ENCODE assay signal across 12 cellular contexts in genomic region chr16:24309222-24309905, GRCh38. TPM values are rescaled to one million over a fixed set of nuclear protein-coding genes. Genes with fewer than 3 reads are reported as not detected.
A peak's percentile ranks its signal among the peaks of the same experiment; 100 is the strongest.
DNase-seq lines count a peak whose midpoint lies in the region; ATAC-seq and FAIRE-seq lines count a peak whose summit lies in the region.
"Had no signal": no experiment of that assay in that cellular context is flagged by ENCODE, and none has a peak within 500 bp of the region (broad histone marks: within the 10 kb centered on the region; RNA-seq: fewer than 3 reads in every experiment).

No MANE protein-coding gene starts in this region.

- no peaks in the 10 kb centered on the region for H3K36me3 Mint-ChIP-seq in activated T-cell treated with anti-CD3 and anti-CD28 coated beads, Interleukin-2, amount 50 U/mL, for 72 hours (ENCODE audit: insufficient read depth in 2 of 2)
- no peaks in the 10 kb centered on the region for H3K36me3 Mint-ChIP-seq in natural killer cell treated with Interleukin-12 subunit alpha and Interleukin-12 subunit beta and Interleukin-15 and Interleukin-18, amount 100 ng/mL, for 72 hours

- DNase-seq in DMS153 (lab: John Stamatoyannopoulos, UW) (peak; percentile 37), HT1080 (ENCODE audit: low read depth) (peak; percentile 75), myocyte (ENCODE audit: low read depth) (peak; percentile 1), T-helper 1 cell (no peak), GM19239 (ENCODE audit: insufficient read length, low spot score) (no peak)
- peak; percentile 48 to 79 for DNase-seq in activated T-cell treated with anti-CD3 and anti-CD28 coated beads, Interleukin-2, amount 50 U/mL, for 72 hours
- no peak for DNase-seq in natural killer cell treated with Interleukin-12 subunit alpha and Interleukin-12 subunit beta and Interleukin-15 and Interleukin-18, amount 100 ng/mL, for 72 hours (ENCODE audit: low spot score)
- DNase-seq: NCI-H1930 had no signal

- H3K27me3 Mint-ChIP-seq in activated T-cell treated with anti-CD3 and anti-CD28 coated beads, Interleukin-2, amount 50 U/mL, for 72 hours (ENCODE audit: low read depth), result peaks cover 26% of the 10 kb centered on the region
- H3K27me3 Mint-ChIP-seq in natural killer cell treated with Interleukin-12 subunit alpha and Interleukin-12 subunit beta and Interleukin-15 and Interleukin-18, amount 100 ng/mL, for 72 hours, result peaks cover 10 to 18% of the 10 kb centered on the region in 2 donors

- ATAC-seq in activated T-cell treated with anti-CD3 and anti-CD28 coated beads, Interleukin-2, amount 50 U/mL, for 72 hours (replicated peaks in 1 of 2), result peak; percentile 39 to 92
- ATAC-seq in natural killer cell treated with Interleukin-12 subunit alpha and Interleukin-12 subunit beta and Interleukin-15 and Interleukin-18, amount 100 ng/mL, for 72 hours, result no peak
- no peak for ATAC-seq in HG03175 (IDR thresholded peaks at IDR 0.05; ENCODE audit: unreplicated experiment)

- FAIRE-seq in GM19239 (lab: Jason Lieb, UNC), result no peak
- FAIRE-seq: G401.6 had no signal

- no peak overlapping the region for H3K27ac Mint-ChIP-seq in activated T-cell treated with anti-CD3 and anti-CD28 coated beads, Interleukin-2, amount 50 U/mL, for 72 hours
- no peak overlapping the region for H3K27ac Mint-ChIP-seq in natural killer cell treated with Interleukin-12 subunit alpha and Interleukin-12 subunit beta and Interleukin-15 and Interleukin-18, amount 100 ng/mL, for 72 hours
- H3K27ac Mint-ChIP-seq: T-helper 1 cell treated with Interleukin-12 subunit alpha and Interleukin-12 subunit beta and Interleukin-4 antibody, amounts not matched to agents 30 μg/mL and 1 μg/mL, for 36 hours had no signal

- peaks cover 0 to 1% of the 10 kb centered on the region in 2 donors for H3K9me3 Mint-ChIP-seq in activated T-cell treated with anti-CD3 and anti-CD28 coated beads, Interleukin-2, amount 50 U/mL, for 72 hours
- no peaks in the 10 kb centered on the region for H3K9me3 Mint-ChIP-seq in natural killer cell treated with Interleukin-12 subunit alpha and Interleukin-12 subunit beta and Interleukin-15 and Interleukin-18, amount 100 ng/mL, for 72 hours
- H3K9me3 Mint-ChIP-seq: T-helper 1 cell treated with Interleukin-12 subunit alpha and Interleukin-12 subunit beta and Interleukin-4 antibody, amounts not matched to agents 30 μg/mL and 1 μg/mL, for 36 hours had no signal

- no peaks in the 10 kb centered on the region for H3K4me1 Mint-ChIP-seq in activated T-cell treated with anti-CD3 and anti-CD28 coated beads, Interleukin-2, amount 50 U/mL, for 72 hours (ENCODE audit: low read depth)
- H3K4me1 Mint-ChIP-seq in natural killer cell treated with Interleukin-12 subunit alpha and Interleukin-12 subunit beta and Interleukin-15 and Interleukin-18, amount 100 ng/mL, for 72 hours (ENCODE audit: low read depth in 2 of 2), result no peaks in the 10 kb centered on the region

- peak overlapping the region in 1 of 2 donors; percentile 26 for H3K4me3 Mint-ChIP-seq in activated T-cell treated with anti-CD3 and anti-CD28 coated beads, Interleukin-2, amount 50 U/mL, for 72 hours
- no peak overlapping the region for H3K4me3 Mint-ChIP-seq in natural killer cell treated with Interleukin-12 subunit alpha and Interleukin-12 subunit beta and Interleukin-15 and Interleukin-18, amount 100 ng/mL, for 72 hours
- H3K4me3 Mint-ChIP-seq: T-helper 1 cell treated with Interleukin-12 subunit alpha and Interleukin-12 subunit beta and Interleukin-4 antibody, amounts not matched to agents 30 μg/mL and 1 μg/mL, for 36 hours had no signal

RNA-seq across cellular contexts. Expression of gene CACNG3, which starts 53.2 kb away (rescaled TPM):
- not detected in 2 replicates for total RNA-seq in HT1080 (2014; rRNA removed; shearing (Covaris generic))
- not detected in 2 replicates for polyA plus RNA-seq in HT1080 (2015; cell fraction: cytosol; rRNA removed)
- not detected in 2 replicates for polyA plus RNA-seq in HT1080 (2015; cell fraction: nucleus; rRNA removed)
- total RNA-seq in activated T-cell treated with anti-CD3 and anti-CD28 coated beads, Interleukin-2, amount 50 U/mL, for 72 hours, result not detected
- not detected in 2 replicates for total RNA-seq in myocyte
- not detected for polyA plus RNA-seq in myocyte (2012)
- not detected for total RNA-seq in natural killer cell treated with Interleukin-12 subunit alpha and Interleukin-12 subunit beta and Interleukin-15 and Interleukin-18, amount 100 ng/mL, for 72 hours
- polyA plus RNA-seq: adipose tissue had no signal

Comparison
In these comparisons a context has a peak if more than half of its experiments do, and no peak if none do; other contexts are left out.
1. DNase-seq: peak in DMS153 (single experiment), HT1080 (single experiment), activated T-cell treated with anti-CD3 and anti-CD28 coated beads, Interleukin-2, amount 50 U/mL, for 72 hours (2 of 2) and myocyte (single experiment); none in natural killer cell treated with Interleukin-12 subunit alpha and Interleukin-12 subunit beta and Interleukin-15 and Interleukin-18, amount 100 ng/mL, for 72 hours (single experiment), T-helper 1 cell (0 of 5) and GM19239 (single experiment).
2. ATAC-seq: peak in activated T-cell treated with anti-CD3 and anti-CD28 coated beads, Interleukin-2, amount 50 U/mL, for 72 hours (2 of 2); none in natural killer cell treated with Interleukin-12 subunit alpha and Interleukin-12 subunit beta and Interleukin-15 and Interleukin-18, amount 100 ng/mL, for 72 hours (0 of 2) and HG03175 (single experiment).